8 cellular contexts compared by ENCODE assay signal in genomic region chr20:45629496-45630100, GRCh38. TPM values are rescaled to one million over a fixed set of nuclear protein-coding genes. Genes with fewer than 3 reads are reported as not detected.
DNase-seq lines count a peak whose midpoint lies in the region; ATAC-seq and TF ChIP-seq lines count a peak whose summit lies in the region.

Gene WFDC10A, plus strand, starts transcription at chr20:45629739. Its CDS starts 75 bp downstream, at chr20:45629814.

- CTCF ChIA-PET in activated CD8-positive, alpha-beta T cell treated with anti-CD3 and anti-CD28 coated beads for 36 hours (lab: Charles Lee), result interaction anchor here (0.6 to 7.7 kb wide), 14 partner anchors 10 to 490 kb away, joined by 3 to 66 read pairs (median 4); partner anchors contain the start of gene SYS1

- H3K4me3 Mint-ChIP-seq in activated CD8-positive, alpha-beta T cell treated with anti-CD3 and anti-CD28 coated beads for 36 hours, result no peak within 1 kb of the TSS

- H3K36me3 Mint-ChIP-seq in activated CD8-positive, alpha-beta T cell treated with anti-CD3 and anti-CD28 coated beads for 36 hours (ENCODE audit: low read depth), result no peaks in the 10 kb centered on the region

- H3K27me3 ChIP-seq in psoas muscle (ENCODE audit: insufficient read depth in 3 of 3, low read length in 2 of 3), result peaks cover 2 to 4% (median 2%) of the 10 kb centered on the region in 3 donors

- no peaks in the 10 kb centered on the region for H3K36me3 ChIP-seq in psoas muscle (ENCODE audit: insufficient read depth in 1 of 2, low read depth in 1 of 2)

- peaks cover 30% of the 10 kb centered on the region for H3K27me3 Mint-ChIP-seq in activated CD8-positive, alpha-beta T cell treated with anti-CD3 and anti-CD28 coated beads for 36 hours

- H3K9me3 Mint-ChIP-seq in activated CD8-positive, alpha-beta T cell treated with anti-CD3 and anti-CD28 coated beads for 36 hours, result no peaks in the 10 kb centered on the region

- peaks cover 3% of the 10 kb centered on the region for H3K4me1 Mint-ChIP-seq in activated CD8-positive, alpha-beta T cell treated with anti-CD3 and anti-CD28 coated beads for 36 hours (ENCODE audit: low read depth)

- POLR2A ChIA-PET in activated CD8-positive, alpha-beta T cell treated with anti-CD3 and anti-CD28 coated beads for 36 hours (lab: Charles Lee), result no interaction called here

- no peaks in the 10 kb centered on the region for H3K4me1 ChIP-seq in psoas muscle

- H3K27ac ChIP-seq in psoas muscle, result no peak within 1 kb of the TSS

- WGBS in psoas muscle, 3 donors, result 8 to 9% (median 8%) methylated on average over 9 of the region's 9 CpGs

- no peak within 1 kb of the TSS for H3K27ac Mint-ChIP-seq in activated CD8-positive, alpha-beta T cell treated with anti-CD3 and anti-CD28 coated beads for 36 hours

- H3K4me3 ChIP-seq in AG10803 (ENCODE audit: low read length) (no peak within 1 kb of the TSS), GM12875 (ENCODE audit: low read depth, low read length) (no peak within 1 kb of the TSS), psoas muscle (no peak within 1 kb of the TSS)

- H3K9me3 ChIP-seq in psoas muscle, result no peaks in the 10 kb centered on the region

- ATAC-seq in activated CD8-positive, alpha-beta T cell treated with anti-CD3 and anti-CD28 coated beads for 36 hours, result peak; percentile 93
- peak in 2 of 4 donors; percentile 27 to 36 for ATAC-seq in psoas muscle
- ATAC-seq in HG02938 (IDR thresholded peaks at IDR 0.05; ENCODE audit: unreplicated experiment), result no peak

- TF ChIP-seq CTCF in AG10803 (conservative IDR thresholded peaks at IDR 0.05; ENCODE audit: low read length) (peak; percentile 80), GM12875 (IDR thresholded peaks at IDR 0.05; ENCODE audit: borderline replicate concordance, insufficient read depth, low read depth, low read length) (peak; percentile 87), psoas muscle (IDR thresholded peaks at IDR 0.05) (peak; percentile 33)
- peak; percentile 68 for TF ChIP-seq CTCF in activated CD8-positive, alpha-beta T cell treated with anti-CD3 and anti-CD28 coated beads for 36 hours (IDR thresholded peaks at IDR 0.05)

- DNase-seq in AG10803 (ENCODE audit: low read depth), result peak; percentile 44
- peak; percentile 23 for DNase-seq in NCI-H2029 treated with DMSO at 0.1 percent for 48 hours (lab: John Stamatoyannopoulos, UW)
- DNase-seq in activated CD8-positive, alpha-beta T cell treated with anti-CD3 and anti-CD28 coated beads for 36 hours, result peak; percentile 46
- peak; percentile 54 for DNase-seq in germinal center (ENCODE audit: low spot score)
- no peak for DNase-seq in psoas muscle
- no peak for DNase-seq in NCI-H187 (lab: John Stamatoyannopoulos, UW)

- intact Hi-C loops in activated CD8-positive, alpha-beta T cell treated with anti-CD3 and anti-CD28 coated beads for 36 hours (cut with micrococcal nuclease), result no loop called here
- intact Hi-C loops in psoas muscle (cut with DNase I), result no loop called here

RNA-seq across cellular contexts. Expression of gene WFDC10A, which starts in this region (rescaled TPM):
- not detected for total RNA-seq in activated CD8-positive, alpha-beta T cell treated with anti-CD3 and anti-CD28 coated beads for 36 hours
- not detected for total RNA-seq in psoas muscle
- not detected for polyA plus RNA-seq in psoas muscle

Comparison
In these comparisons a context has a peak if more than half of its experiments do, and no peak if none do; other contexts are left out.
1. Peak in DNase-seq and ATAC-seq in activated CD8-positive, alpha-beta T cell treated with anti-CD3 and anti-CD28 coated beads for 36 hours; RNA of the gene not detected or under 1 TPM.
2. DNase-seq: peak in AG10803 (single experiment), NCI-H2029 treated with DMSO at 0.1 percent for 48 hours (single experiment) and germinal center (single experiment); none in psoas muscle (0 of 2) and NCI-H187 (0 of 2).
3. CTCF ChIP-seq: peak in every context shown above with its lines; median percentile 87 in GM12875; 80 in AG10803; 68 in activated CD8-positive, alpha-beta T cell treated with anti-CD3 and anti-CD28 coated beads for 36 hours; 33 in psoas muscle.